ENCODE assay signal across 8 cellular contexts in the genomic region with DNA sequence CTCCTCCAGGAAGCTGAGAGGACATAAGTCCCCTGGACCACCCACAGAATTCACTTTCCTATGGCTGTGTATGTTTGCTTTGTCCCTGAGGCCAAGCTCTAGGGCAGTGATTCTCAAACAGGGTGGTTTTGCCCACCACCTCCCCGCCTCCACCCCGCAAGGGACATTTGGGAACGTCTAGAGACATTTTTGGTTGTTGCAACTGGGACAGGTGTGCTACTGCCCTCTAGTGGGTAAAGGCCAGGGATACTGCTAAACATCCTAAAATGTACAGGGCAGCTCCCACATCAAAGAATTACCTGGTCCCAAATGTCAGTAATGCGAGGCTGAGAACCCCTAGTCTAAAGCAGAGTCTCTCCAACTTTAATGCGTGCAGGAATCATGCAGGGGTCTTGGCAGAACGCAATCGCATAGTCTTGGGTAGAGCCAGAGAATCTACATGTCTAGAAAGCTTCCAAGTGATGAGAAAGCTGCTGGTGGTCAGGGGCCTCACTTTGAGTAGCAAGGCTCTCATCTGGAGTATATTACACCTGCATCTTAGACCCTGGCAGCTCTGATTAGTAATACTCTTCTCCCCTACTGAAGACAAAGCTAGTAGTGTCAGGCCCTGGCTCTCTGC. TPM values are rescaled to one million over a fixed set of nuclear protein-coding genes. Genes with fewer than 3 reads are reported as not detected.
DNase-seq lines count a peak whose midpoint lies in the region; ATAC-seq lines count a peak whose summit lies in the region.

No MANE protein-coding gene starts in this region.

- H3K9me3 Mint-ChIP-seq in IgD-negative memory B cell, result no peaks in the 10 kb centered on the region
- no peaks in the 10 kb centered on the region for H3K9me3 Mint-ChIP-seq in activated naive CD4-positive, alpha-beta T cell treated with anti-CD3 and anti-CD28 coated beads, Interleukin-2, amount 50 U/mL, for 72 hours

- intact Hi-C loops in Right ventricle myocardium superior (cut with DNase I), result loop anchor here (5.0 kb wide), 3 partner anchors 54 to 196 kb away; no protein-coding TSS in a partner anchor

- H3K27me3 Mint-ChIP-seq in IgD-negative memory B cell, result peaks cover 30% of the 10 kb centered on the region

- no peak overlapping the region for H3K4me3 Mint-ChIP-seq in IgD-negative memory B cell

- peak; percentile 35 to 74 for ATAC-seq in activated naive CD4-positive, alpha-beta T cell treated with anti-CD3 and anti-CD28 coated beads, Interleukin-2, amount 50 U/mL, for 72 hours
- peak; percentile 80 for ATAC-seq in Right ventricle myocardium superior (ENCODE audit: poor library complexity)
- no peak for ATAC-seq in GM21576 (IDR thresholded peaks at IDR 0.05; ENCODE audit: unreplicated experiment)
- ATAC-seq in HG03025 (IDR thresholded peaks at IDR 0.05; ENCODE audit: low FRiP score, unreplicated experiment), result no peak

- DNase-seq in DMS114 treated with DMSO at 0.1 percent for 48 hours (lab: John Stamatoyannopoulos, UW; ENCODE audit: unreplicated experiment) (peak; percentile 6), SK-N-DZ (ENCODE audit: low spot score) (peak; percentile 59), Right ventricle myocardium superior (no peak), retina (peak; percentile 43)
- DNase-seq in activated naive CD4-positive, alpha-beta T cell treated with anti-CD3 and anti-CD28 coated beads, Interleukin-2, amount 50 U/mL, for 72 hours (ENCODE audit: low spot score in 2 of 2), result peak in 1 of 2 donors; percentile 61

- peaks cover 5% of the 10 kb centered on the region in 3 donors for H3K4me1 Mint-ChIP-seq in IgD-negative memory B cell

- no peaks in the 10 kb centered on the region for H3K36me3 Mint-ChIP-seq in IgD-negative memory B cell
- peaks cover 0 to 4% of the 10 kb centered on the region in 2 donors for H3K36me3 Mint-ChIP-seq in activated naive CD4-positive, alpha-beta T cell treated with anti-CD3 and anti-CD28 coated beads, Interleukin-2, amount 50 U/mL, for 72 hours

- H3K27ac Mint-ChIP-seq in IgD-negative memory B cell, result peak overlapping the region in 2 of 3 donors; percentile 2 to 16
- no peak overlapping the region for H3K27ac Mint-ChIP-seq in activated naive CD4-positive, alpha-beta T cell treated with anti-CD3 and anti-CD28 coated beads, Interleukin-2, amount 50 U/mL, for 72 hours

RNA-seq across cellular contexts. Expression of gene KCNS1, which starts 5.1 kb away (rescaled TPM):
- not detected for polyA plus RNA-seq in IgD-negative memory B cell
- polyA plus RNA-seq in SK-N-DZ (2014; cell fraction: cytosol; rRNA removed), result 0.05 TPM in 1 of 2 replicates, not detected in the other
- 0.04 TPM in 1 of 2 replicates, not detected in the other for polyA plus RNA-seq in SK-N-DZ (2014; cell fraction: nucleus; rRNA removed)
- total RNA-seq in activated naive CD4-positive, alpha-beta T cell treated with anti-CD3 and anti-CD28 coated beads, Interleukin-2, amount 50 U/mL, for 72 hours, result under 1 TPM in 1 of 2 donors, not detected in 1; 0.70 TPM
- not detected for total RNA-seq in Right ventricle myocardium superior

RNA-seq across cellular contexts. Expression of gene WFDC5, which starts 19.1 kb away (rescaled TPM):
- polyA plus RNA-seq in IgD-negative memory B cell, result not detected
- not detected in 2 replicates for polyA plus RNA-seq in SK-N-DZ (2014; cell fraction: cytosol; rRNA removed)
- polyA plus RNA-seq in SK-N-DZ (2014; cell fraction: nucleus; rRNA removed), result not detected in 2 replicates
- not detected for total RNA-seq in activated naive CD4-positive, alpha-beta T cell treated with anti-CD3 and anti-CD28 coated beads, Interleukin-2, amount 50 U/mL, for 72 hours
- not detected for total RNA-seq in Right ventricle myocardium superior

RNA-seq across cellular contexts. Expression of gene WFDC12, which starts 28.4 kb away (rescaled TPM):
- polyA plus RNA-seq in IgD-negative memory B cell, result not detected
- polyA plus RNA-seq in SK-N-DZ (2014; cell fraction: cytosol; rRNA removed), result not detected in 2 replicates
- polyA plus RNA-seq in SK-N-DZ (2014; cell fraction: nucleus; rRNA removed), result not detected in 2 replicates
- total RNA-seq in activated naive CD4-positive, alpha-beta T cell treated with anti-CD3 and anti-CD28 coated beads, Interleukin-2, amount 50 U/mL, for 72 hours, result not detected
- not detected for total RNA-seq in Right ventricle myocardium superior

Comparison
In these comparisons a context has a peak if more than half of its experiments do, and no peak if none do; other contexts are left out.
1. H3K27ac Mint-ChIP-seq: peak in IgD-negative memory B cell (2 of 3); none in activated naive CD4-positive, alpha-beta T cell treated with anti-CD3 and anti-CD28 coated beads, Interleukin-2, amount 50 U/mL, for 72 hours (0 of 2).
2. ATAC-seq: peak in activated naive CD4-positive, alpha-beta T cell treated with anti-CD3 and anti-CD28 coated beads, Interleukin-2, amount 50 U/mL, for 72 hours (2 of 2) and Right ventricle myocardium superior (single experiment); none in GM21576 (single experiment) and HG03025 (single experiment).